In genomic region chr15:35874260-35874905, GRCh38 we compare ENCODE assay signal across 9 cellular contexts.
A peak's percentile ranks its signal among the peaks of the same experiment; 100 is the strongest.
DNase-seq lines count a peak whose midpoint lies in the region; ATAC-seq and TF ChIP-seq lines count a peak whose summit lies in the region.
"Had no signal": no experiment of that assay in that cellular context is flagged by ENCODE, and none has a peak within 500 bp of the region (broad histone marks: within the 10 kb centered on the region; RNA-seq: fewer than 3 reads in every experiment).

No MANE protein-coding gene starts in this region.

- no peaks in the 10 kb centered on the region for H3K27me3 ChIP-seq in body of pancreas

- H3K4me3 ChIP-seq in fibroblast of the aortic adventitia (ENCODE audit: low read depth, low read length) (no peak overlapping the region), body of pancreas (no peak overlapping the region)

- H3K27ac ChIP-seq in body of pancreas, result no peak overlapping the region

- no peak for TF ChIP-seq POLR2A in body of pancreas (IDR thresholded peaks at IDR 0.05)

- TF ChIP-seq CTCF in fibroblast of the aortic adventitia (IDR thresholded peaks at IDR 0.05; ENCODE audit: insufficient read depth, low read length), result no peak
- no peak for TF ChIP-seq CTCF in body of pancreas (IDR thresholded peaks at IDR 0.05)

- H3K36me3 ChIP-seq in body of pancreas (replicated peaks in 1 of 2; ENCODE audit: insufficient read depth in 1 of 2, low read depth in 2 of 2), result no peaks in the 10 kb centered on the region

- H3K9me3 ChIP-seq in body of pancreas, result no peaks in the 10 kb centered on the region

- intact Hi-C loops in body of pancreas (cut with DNase I), result no loop called here

- peak; percentile 82 for DNase-seq in A172 (ENCODE audit: low spot score)
- peak; percentile 84 for DNase-seq in HCEC 1CT
- DNase-seq in SK-N-DZ (ENCODE audit: low spot score), result peak; percentile 80
- DNase-seq in fibroblast of the aortic adventitia (ENCODE audit: low read depth), result peak; percentile 45
- DNase-seq in body of pancreas, result no peak
- DNase-seq in DMS114 treated with DMSO at 0.1 percent for 48 hours (lab: John Stamatoyannopoulos, UW; ENCODE audit: unreplicated experiment), result no peak
- DNase-seq in NCI-H2196 (lab: John Stamatoyannopoulos, UW; ENCODE audit: unreplicated experiment), result no peak
- DNase-seq: C1 segment of cervical spinal cord had no signal

- H3K4me1 ChIP-seq in body of pancreas, result no peaks in the 10 kb centered on the region

- no peak for ATAC-seq in body of pancreas
- ATAC-seq in HG02938 (IDR thresholded peaks at IDR 0.05; ENCODE audit: unreplicated experiment), result no peak

Comparison
In these comparisons a context has a peak if more than half of its experiments do, and no peak if none do; other contexts are left out.
1. DNase-seq: peak in A172 (single experiment), HCEC 1CT (single experiment), SK-N-DZ (single experiment) and fibroblast of the aortic adventitia (single experiment); none in body of pancreas (0 of 4), DMS114 treated with DMSO at 0.1 percent for 48 hours (single experiment) and NCI-H2196 (single experiment).